In the genomic region with DNA sequence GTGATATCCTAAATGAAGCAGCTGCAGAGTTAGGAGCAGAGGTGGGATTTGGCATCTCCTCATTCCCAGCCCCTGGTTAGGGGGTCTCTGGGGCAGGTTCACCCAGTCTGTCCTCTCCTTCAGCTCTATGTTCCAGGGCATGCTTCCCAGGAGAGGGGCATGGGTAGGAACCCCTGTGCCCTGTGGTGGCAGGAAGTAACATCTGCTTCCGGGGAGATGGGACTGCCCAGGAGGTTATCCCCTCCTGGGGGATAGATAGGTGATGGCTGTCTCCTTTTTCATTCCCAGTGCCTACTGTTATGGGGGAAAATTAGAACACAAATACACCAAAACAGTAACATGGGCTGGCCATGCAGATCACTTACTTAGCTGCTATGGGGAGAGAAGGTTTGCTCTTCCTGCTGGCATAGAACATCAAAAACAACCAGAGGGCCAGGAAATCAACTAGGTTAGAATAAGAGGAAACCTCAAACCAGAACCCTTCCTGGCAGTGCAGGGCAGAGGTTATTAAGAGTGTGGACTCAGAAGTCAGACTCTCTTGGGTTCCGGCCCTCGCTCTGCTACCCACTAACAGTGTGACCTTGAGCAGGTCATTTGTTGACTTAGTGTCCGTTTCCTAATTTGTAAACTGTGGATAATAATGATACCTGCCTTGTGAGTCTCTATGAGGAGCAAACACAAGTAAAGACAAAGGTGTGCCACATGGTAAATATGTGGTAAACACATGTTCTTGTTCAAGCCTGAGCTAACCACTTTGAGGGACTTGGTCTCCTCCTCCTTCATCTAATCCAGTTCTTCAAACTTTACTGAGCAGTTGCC, we compare ENCODE assay signal across 1 cellular context.
TF ChIP-seq lines count a peak whose summit lies in the region.

No MANE protein-coding gene starts in this region.

TF ChIP-seq in K562, 482 proteins besides CTCF, POLR2A, EP300 and RAD21:
- TF ChIP-seq, protein P1, sequence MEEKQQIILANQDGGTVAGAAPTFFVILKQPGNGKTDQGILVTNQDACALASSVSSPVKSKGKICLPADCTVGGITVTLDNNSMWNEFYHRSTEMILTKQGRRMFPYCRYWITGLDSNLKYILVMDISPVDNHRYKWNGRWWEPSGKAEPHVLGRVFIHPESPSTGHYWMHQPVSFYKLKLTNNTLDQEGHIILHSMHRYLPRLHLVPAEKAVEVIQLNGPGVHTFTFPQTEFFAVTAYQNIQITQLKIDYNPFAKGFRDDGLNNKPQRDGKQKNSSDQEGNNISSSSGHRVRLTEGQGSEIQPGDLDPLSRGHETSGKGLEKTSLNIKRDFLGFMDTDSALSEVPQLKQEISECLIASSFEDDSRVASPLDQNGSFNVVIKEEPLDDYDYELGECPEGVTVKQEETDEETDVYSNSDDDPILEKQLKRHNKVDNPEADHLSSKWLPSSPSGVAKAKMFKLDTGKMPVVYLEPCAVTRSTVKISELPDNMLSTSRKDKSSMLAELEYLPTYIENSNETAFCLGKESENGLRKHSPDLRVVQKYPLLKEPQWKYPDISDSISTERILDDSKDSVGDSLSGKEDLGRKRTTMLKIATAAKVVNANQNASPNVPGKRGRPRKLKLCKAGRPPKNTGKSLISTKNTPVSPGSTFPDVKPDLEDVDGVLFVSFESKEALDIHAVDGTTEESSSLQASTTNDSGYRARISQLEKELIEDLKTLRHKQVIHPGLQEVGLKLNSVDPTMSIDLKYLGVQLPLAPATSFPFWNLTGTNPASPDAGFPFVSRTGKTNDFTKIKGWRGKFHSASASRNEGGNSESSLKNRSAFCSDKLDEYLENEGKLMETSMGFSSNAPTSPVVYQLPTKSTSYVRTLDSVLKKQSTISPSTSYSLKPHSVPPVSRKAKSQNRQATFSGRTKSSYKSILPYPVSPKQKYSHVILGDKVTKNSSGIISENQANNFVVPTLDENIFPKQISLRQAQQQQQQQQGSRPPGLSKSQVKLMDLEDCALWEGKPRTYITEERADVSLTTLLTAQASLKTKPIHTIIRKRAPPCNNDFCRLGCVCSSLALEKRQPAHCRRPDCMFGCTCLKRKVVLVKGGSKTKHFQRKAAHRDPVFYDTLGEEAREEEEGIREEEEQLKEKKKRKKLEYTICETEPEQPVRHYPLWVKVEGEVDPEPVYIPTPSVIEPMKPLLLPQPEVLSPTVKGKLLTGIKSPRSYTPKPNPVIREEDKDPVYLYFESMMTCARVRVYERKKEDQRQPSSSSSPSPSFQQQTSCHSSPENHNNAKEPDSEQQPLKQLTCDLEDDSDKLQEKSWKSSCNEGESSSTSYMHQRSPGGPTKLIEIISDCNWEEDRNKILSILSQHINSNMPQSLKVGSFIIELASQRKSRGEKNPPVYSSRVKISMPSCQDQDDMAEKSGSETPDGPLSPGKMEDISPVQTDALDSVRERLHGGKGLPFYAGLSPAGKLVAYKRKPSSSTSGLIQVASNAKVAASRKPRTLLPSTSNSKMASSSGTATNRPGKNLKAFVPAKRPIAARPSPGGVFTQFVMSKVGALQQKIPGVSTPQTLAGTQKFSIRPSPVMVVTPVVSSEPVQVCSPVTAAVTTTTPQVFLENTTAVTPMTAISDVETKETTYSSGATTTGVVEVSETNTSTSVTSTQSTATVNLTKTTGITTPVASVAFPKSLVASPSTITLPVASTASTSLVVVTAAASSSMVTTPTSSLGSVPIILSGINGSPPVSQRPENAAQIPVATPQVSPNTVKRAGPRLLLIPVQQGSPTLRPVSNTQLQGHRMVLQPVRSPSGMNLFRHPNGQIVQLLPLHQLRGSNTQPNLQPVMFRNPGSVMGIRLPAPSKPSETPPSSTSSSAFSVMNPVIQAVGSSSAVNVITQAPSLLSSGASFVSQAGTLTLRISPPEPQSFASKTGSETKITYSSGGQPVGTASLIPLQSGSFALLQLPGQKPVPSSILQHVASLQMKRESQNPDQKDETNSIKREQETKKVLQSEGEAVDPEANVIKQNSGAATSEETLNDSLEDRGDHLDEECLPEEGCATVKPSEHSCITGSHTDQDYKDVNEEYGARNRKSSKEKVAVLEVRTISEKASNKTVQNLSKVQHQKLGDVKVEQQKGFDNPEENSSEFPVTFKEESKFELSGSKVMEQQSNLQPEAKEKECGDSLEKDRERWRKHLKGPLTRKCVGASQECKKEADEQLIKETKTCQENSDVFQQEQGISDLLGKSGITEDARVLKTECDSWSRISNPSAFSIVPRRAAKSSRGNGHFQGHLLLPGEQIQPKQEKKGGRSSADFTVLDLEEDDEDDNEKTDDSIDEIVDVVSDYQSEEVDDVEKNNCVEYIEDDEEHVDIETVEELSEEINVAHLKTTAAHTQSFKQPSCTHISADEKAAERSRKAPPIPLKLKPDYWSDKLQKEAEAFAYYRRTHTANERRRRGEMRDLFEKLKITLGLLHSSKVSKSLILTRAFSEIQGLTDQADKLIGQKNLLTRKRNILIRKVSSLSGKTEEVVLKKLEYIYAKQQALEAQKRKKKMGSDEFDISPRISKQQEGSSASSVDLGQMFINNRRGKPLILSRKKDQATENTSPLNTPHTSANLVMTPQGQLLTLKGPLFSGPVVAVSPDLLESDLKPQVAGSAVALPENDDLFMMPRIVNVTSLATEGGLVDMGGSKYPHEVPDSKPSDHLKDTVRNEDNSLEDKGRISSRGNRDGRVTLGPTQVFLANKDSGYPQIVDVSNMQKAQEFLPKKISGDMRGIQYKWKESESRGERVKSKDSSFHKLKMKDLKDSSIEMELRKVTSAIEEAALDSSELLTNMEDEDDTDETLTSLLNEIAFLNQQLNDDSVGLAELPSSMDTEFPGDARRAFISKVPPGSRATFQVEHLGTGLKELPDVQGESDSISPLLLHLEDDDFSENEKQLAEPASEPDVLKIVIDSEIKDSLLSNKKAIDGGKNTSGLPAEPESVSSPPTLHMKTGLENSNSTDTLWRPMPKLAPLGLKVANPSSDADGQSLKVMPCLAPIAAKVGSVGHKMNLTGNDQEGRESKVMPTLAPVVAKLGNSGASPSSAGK (IDR thresholded peaks at IDR 0.05), result 0 out of 2 replicates have a peak, but pooled peaks have one; percentile 12
- no peak for TF ChIP-seq NCOA2 (IDR thresholded peaks at IDR 0.05; ENCODE audit: partially characterized antibody in 2 of 2)
